ENCODE assay signal across 7 cellular contexts in genomic region chr18:59971144-59971543, GRCh38.
DNase-seq lines count a peak whose midpoint lies in the region; ATAC-seq lines count a peak whose summit lies in the region.
"Not testable (repeated sequence)": the region's sequence is repeated elsewhere in the genome, so short reads cannot be mapped to it uniquely, and the experiment has no call there.

No MANE protein-coding gene starts in this region.

- H3K4me1 Mint-ChIP-seq in activated T-helper 2 cell treated with anti-CD3 and anti-CD28 coated beads, Interferon-gamma antibody, Interleukin-2, Interleukin-4, amounts not matched to agents 10 μg/mL and 5 μg/mL and 100 μg/mL, durations not matched to agents 14 hours and 24 hours and 36 hours (ENCODE audit: low read depth) = peaks cover 15% of the 10 kb centered on the region

- not testable (repeated sequence) for DNase-seq in activated T-helper 2 cell treated with anti-CD3 and anti-CD28 coated beads, Interferon-gamma antibody, Interleukin-2, Interleukin-4, amounts not matched to agents 10 μg/mL and 5 μg/mL and 100 μg/mL, durations not matched to agents 14 hours and 24 hours and 36 hours (ENCODE audit: low spot score)

- H3K27me3 Mint-ChIP-seq in activated T-helper 2 cell treated with anti-CD3 and anti-CD28 coated beads, Interferon-gamma antibody, Interleukin-2, Interleukin-4, amounts not matched to agents 10 μg/mL and 5 μg/mL and 100 μg/mL, durations not matched to agents 14 hours and 24 hours and 36 hours (ENCODE audit: low read depth) = peaks cover 17% of the 10 kb centered on the region

- not testable (repeated sequence) for H3K4me3 Mint-ChIP-seq in activated T-helper 2 cell treated with anti-CD3 and anti-CD28 coated beads, Interferon-gamma antibody, Interleukin-2, Interleukin-4, amounts not matched to agents 10 μg/mL and 5 μg/mL and 100 μg/mL, durations not matched to agents 14 hours and 24 hours and 36 hours (ENCODE audit: low read depth)

- not testable (repeated sequence) for H3K36me3 Mint-ChIP-seq in activated T-helper 2 cell treated with anti-CD3 and anti-CD28 coated beads, Interferon-gamma antibody, Interleukin-2, Interleukin-4, amounts not matched to agents 10 μg/mL and 5 μg/mL and 100 μg/mL, durations not matched to agents 14 hours and 24 hours and 36 hours (ENCODE audit: low read depth)

- H3K27ac Mint-ChIP-seq in activated T-helper 2 cell treated with anti-CD3 and anti-CD28 coated beads, Interferon-gamma antibody, Interleukin-2, Interleukin-4, amounts not matched to agents 10 μg/mL and 5 μg/mL and 100 μg/mL, durations not matched to agents 14 hours and 24 hours and 36 hours = peak overlapping the region; percentile 57

- not testable (repeated sequence) for H3K9me3 Mint-ChIP-seq in activated T-helper 2 cell treated with anti-CD3 and anti-CD28 coated beads, Interferon-gamma antibody, Interleukin-2, Interleukin-4, amounts not matched to agents 10 μg/mL and 5 μg/mL and 100 μg/mL, durations not matched to agents 14 hours and 24 hours and 36 hours

- intact Hi-C loops in activated T-helper 2 cell treated with anti-CD3 and anti-CD28 coated beads, Interferon-gamma antibody, Interleukin-2, Interleukin-4, amounts not matched to agents 10 μg/mL and 5 μg/mL and 100 μg/mL, durations not matched to agents 14 hours and 24 hours and 36 hours (cut with micrococcal nuclease) = not testable (repeated sequence)

- ATAC-seq in GM18519 (IDR thresholded peaks at IDR 0.05; ENCODE audit: low FRiP score, unreplicated experiment) (peak; percentile 58), GM19395 (IDR thresholded peaks at IDR 0.05; ENCODE audit: unreplicated experiment) (peak; percentile 83), GM21717 (IDR thresholded peaks at IDR 0.05; ENCODE audit: unreplicated experiment) (peak; percentile 66), HG02938 (IDR thresholded peaks at IDR 0.05; ENCODE audit: unreplicated experiment) (peak; percentile 81), HG03175 (IDR thresholded peaks at IDR 0.05; ENCODE audit: unreplicated experiment) (peak; percentile 81), HG03571 (IDR thresholded peaks at IDR 0.05; ENCODE audit: unreplicated experiment) (peak; percentile 49)
